Comparison of ENCODE assay signal across 1 cellular context in genomic region chr16:79864032-79864780, GRCh38.
TF ChIP-seq lines count a peak whose summit lies in the region.

No MANE protein-coding gene starts in this region.

TF ChIP-seq in K562, 482 proteins besides CTCF, POLR2A, EP300 and RAD21 (continued from another document and continues in another):
- TF ChIP-seq ZNF785 (CRISPR knock-in tag; IDR thresholded peaks at IDR 0.05) (no peak), CREBBP (IDR thresholded peaks at IDR 0.05; ENCODE audit: low read depth, low read length) (no peak), ZNF79 (CRISPR knock-in tag; IDR thresholded peaks at IDR 0.05; ENCODE audit: low read depth) (no peak), BDP1 (IDR thresholded peaks at IDR 0.05; ENCODE audit: insufficient read depth, insufficient read length) (no peak), ZKSCAN1 (IDR thresholded peaks at IDR 0.05; ENCODE audit: low read depth, low read length) (peak; percentile 71; the same call in 1 of the 2 replicates), NFRKB (IDR thresholded peaks at IDR 0.05; ENCODE audit: low read depth) (peak; percentile 61), IRF1 (CRISPR knock-in tag; IDR thresholded peaks at IDR 0.05; ENCODE audit: borderline replicate concordance) (no peak), KLF10 (CRISPR knock-in tag; IDR thresholded peaks at IDR 0.05) (no peak), HDAC8 (tag; IDR thresholded peaks at IDR 0.05) (no peak), ZNF354B (CRISPR knock-in tag; IDR thresholded peaks at IDR 0.05) (no peak), NR2C2 (CRISPR knock-in tag; IDR thresholded peaks at IDR 0.05) (no peak), NR2C2 (tag; IDR thresholded peaks at IDR 0.05) (peak; percentile 63; the same call in 1 of the 2 replicates), SLC30A9 (CRISPR knock-in tag; IDR thresholded peaks at IDR 0.05) (no peak), ETS2 (tag; IDR thresholded peaks at IDR 0.05; ENCODE audit: borderline replicate concordance, poor library complexity, severe bottlenecking) (no peak), MTA3 (IDR thresholded peaks at IDR 0.05; ENCODE audit: borderline replicate concordance) (no peak), NBN (IDR thresholded peaks at IDR 0.05; ENCODE audit: low read depth) (no peak), HMBOX1 (IDR thresholded peaks at IDR 0.05) (0 out of 2 replicates have a peak, but pooled peaks have one; percentile 3), MYC (IDR thresholded peaks at IDR 0.05; ENCODE audit: low read depth, low read length) (no peak), MYC (CRISPR knock-in tag; IDR thresholded peaks at IDR 0.05; ENCODE audit: borderline replicate concordance, low read depth) (peak; percentile 35; the same call in 1 of the 2 replicates), E2F4 (CRISPR knock-in tag; IDR thresholded peaks at IDR 0.05; ENCODE audit: low read depth) (no peak), CBX1 (IDR thresholded peaks at IDR 0.05; ENCODE audit: low read depth) (no peak), CBX2 (IDR thresholded peaks at IDR 0.05; ENCODE audit: insufficient read depth, low read length, poor library complexity, severe bottlenecking) (no peak), HDAC1 (IDR thresholded peaks at IDR 0.05) (no peak), ZNF41 (CRISPR knock-in tag; conservative IDR thresholded peaks at IDR 0.05) (no peak), SRSF9 (IDR thresholded peaks at IDR 0.05; ENCODE audit: borderline replicate concordance, low read depth, low read length) (no peak)
- TF ChIP-seq, protein P1, sequence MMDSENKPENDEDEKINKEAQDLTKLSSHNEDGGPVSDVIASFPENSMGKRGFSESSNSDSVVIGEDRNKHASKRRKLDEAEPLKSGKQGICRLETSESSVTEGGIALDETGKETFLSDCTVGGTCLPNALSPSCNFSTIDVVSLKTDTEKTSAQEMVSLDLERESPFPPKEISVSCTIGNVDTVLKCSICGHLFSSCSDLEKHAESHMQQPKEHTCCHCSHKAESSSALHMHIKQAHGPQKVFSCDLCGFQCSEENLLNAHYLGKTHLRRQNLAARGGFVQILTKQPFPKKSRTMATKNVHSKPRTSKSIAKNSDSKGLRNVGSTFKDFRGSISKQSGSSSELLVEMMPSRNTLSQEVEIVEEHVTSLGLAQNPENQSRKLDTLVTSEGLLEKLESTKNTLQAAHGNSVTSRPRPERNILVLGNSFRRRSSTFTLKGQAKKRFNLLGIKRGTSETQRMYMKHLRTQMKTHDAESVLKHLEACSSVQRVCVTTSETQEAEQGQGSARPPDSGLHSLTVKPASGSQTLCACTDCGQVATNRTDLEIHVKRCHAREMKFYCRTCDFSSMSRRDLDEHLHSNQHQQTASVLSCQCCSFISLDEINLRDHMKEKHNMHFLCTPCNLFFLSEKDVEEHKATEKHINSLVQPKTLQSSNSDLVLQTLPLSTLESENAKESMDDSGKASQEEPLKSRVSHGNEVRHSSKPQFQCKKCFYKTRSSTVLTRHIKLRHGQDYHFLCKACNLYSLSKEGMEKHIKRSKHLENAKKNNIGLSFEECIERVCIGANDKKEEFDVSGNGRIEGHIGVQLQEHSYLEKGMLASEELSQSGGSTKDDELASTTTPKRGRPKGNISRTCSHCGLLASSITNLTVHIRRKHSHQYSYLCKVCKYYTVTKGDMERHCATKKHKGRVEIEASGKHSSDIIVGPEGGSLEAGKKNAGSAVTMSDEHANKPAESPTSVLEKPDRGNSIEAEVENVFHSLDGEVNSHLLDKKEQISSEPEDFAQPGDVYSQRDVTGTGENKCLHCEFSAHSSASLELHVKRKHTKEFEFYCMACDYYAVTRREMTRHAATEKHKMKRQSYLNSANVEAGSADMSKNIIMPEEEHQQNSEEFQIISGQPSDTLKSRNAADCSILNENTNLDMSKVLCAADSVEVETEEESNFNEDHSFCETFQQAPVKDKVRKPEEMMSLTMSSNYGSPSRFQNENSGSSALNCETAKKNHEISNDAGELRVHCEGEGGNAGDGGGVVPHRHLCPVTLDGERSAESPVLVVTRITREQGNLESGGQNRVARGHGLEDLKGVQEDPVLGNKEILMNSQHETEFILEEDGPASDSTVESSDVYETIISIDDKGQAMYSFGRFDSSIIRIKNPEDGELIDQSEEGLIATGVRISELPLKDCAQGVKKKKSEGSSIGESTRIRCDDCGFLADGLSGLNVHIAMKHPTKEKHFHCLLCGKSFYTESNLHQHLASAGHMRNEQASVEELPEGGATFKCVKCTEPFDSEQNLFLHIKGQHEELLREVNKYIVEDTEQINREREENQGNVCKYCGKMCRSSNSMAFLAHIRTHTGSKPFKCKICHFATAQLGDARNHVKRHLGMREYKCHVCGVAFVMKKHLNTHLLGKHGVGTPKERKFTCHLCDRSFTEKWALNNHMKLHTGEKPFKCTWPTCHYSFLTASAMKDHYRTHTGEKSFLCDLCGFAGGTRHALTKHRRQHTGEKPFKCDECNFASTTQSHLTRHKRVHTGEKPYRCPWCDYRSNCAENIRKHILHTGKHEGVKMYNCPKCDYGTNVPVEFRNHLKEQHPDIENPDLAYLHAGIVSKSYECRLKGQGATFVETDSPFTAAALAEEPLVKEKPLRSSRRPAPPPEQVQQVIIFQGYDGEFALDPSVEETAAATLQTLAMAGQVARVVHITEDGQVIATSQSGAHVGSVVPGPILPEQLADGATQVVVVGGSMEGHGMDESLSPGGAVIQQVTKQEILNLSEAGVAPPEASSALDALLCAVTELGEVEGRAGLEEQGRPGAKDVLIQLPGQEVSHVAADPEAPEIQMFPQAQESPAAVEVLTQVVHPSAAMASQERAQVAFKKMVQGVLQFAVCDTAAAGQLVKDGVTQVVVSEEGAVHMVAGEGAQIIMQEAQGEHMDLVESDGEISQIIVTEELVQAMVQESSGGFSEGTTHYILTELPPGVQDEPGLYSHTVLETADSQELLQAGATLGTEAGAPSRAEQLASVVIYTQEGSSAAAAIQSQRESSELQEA (IDR thresholded peaks at IDR 0.05; ENCODE audit: low read depth): no peak
- TF ChIP-seq, protein P2, sequence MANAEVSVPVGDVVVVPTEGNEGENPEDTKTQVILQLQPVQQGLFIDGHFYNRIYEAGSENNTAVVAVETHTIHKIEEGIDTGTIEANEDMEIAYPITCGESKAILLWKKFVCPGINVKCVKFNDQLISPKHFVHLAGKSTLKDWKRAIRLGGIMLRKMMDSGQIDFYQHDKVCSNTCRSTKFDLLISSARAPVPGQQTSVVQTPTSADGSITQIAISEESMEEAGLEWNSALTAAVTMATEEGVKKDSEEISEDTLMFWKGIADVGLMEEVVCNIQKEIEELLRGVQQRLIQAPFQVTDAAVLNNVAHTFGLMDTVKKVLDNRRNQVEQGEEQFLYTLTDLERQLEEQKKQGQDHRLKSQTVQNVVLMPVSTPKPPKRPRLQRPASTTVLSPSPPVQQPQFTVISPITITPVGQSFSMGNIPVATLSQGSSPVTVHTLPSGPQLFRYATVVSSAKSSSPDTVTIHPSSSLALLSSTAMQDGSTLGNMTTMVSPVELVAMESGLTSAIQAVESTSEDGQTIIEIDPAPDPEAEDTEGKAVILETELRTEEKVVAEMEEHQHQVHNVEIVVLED (CRISPR knock-in tag; IDR thresholded peaks at IDR 0.05): no peak
- TF ChIP-seq, protein P3, sequence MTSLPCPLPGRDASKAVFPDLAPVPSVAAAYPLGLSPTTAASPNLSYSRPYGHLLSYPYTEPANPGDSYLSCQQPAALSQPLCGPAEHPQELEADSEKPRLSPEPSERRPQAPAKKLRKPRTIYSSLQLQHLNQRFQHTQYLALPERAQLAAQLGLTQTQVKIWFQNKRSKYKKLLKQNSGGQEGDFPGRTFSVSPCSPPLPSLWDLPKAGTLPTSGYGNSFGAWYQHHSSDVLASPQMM (CRISPR knock-in tag; IDR thresholded peaks at IDR 0.05): no peak
- TF ChIP-seq, protein P4, sequence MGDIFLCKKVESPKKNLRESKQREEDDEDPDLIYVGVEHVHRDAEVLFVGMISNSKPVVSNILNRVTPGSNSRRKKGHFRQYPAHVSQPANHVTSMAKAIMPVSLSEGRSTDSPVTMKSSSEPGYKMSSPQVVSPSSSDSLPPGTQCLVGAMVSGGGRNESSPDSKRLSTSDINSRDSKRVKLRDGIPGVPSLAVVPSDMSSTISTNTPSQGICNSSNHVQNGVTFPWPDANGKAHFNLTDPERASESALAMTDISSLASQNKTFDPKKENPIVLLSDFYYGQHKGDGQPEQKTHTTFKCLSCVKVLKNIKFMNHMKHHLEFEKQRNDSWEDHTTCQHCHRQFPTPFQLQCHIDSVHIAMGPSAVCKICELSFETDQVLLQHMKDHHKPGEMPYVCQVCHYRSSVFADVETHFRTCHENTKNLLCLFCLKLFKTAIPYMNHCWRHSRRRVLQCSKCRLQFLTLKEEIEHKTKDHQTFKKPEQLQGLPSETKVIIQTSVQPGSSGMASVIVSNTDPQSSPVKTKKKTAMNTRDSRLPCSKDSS (IDR thresholded peaks at IDR 0.05; ENCODE audit: low read depth, partially characterized antibody): no peak
- TF ChIP-seq, protein P5, sequence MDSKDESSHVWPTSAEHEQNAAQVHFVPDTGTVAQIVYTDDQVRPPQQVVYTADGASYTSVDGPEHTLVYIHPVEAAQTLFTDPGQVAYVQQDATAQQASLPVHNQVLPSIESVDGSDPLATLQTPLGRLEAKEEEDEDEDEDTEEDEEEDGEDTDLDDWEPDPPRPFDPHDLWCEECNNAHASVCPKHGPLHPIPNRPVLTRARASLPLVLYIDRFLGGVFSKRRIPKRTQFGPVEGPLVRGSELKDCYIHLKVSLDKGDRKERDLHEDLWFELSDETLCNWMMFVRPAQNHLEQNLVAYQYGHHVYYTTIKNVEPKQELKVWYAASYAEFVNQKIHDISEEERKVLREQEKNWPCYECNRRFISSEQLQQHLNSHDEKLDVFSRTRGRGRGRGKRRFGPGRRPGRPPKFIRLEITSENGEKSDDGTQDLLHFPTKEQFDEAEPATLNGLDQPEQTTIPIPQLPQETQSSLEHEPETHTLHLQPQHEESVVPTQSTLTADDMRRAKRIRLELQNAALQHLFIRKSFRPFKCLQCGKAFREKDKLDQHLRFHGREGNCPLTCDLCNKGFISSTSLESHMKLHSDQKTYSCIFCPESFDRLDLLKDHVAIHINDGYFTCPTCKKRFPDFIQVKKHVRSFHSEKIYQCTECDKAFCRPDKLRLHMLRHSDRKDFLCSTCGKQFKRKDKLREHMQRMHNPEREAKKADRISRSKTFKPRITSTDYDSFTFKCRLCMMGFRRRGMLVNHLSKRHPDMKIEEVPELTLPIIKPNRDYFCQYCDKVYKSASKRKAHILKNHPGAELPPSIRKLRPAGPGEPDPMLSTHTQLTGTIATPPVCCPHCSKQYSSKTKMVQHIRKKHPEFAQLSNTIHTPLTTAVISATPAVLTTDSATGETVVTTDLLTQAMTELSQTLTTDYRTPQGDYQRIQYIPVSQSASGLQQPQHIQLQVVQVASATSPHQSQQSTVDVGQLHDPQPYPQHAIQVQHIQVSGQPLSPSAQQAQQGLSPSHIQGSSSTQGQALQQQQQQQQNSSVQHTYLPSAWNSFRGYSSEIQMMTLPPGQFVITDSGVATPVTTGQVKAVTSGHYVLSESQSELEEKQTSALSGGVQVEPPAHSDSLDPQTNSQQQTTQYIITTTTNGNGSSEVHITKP (IDR thresholded peaks at IDR 0.05; ENCODE audit: partially characterized antibody): no peak
- TF ChIP-seq, protein P6, sequence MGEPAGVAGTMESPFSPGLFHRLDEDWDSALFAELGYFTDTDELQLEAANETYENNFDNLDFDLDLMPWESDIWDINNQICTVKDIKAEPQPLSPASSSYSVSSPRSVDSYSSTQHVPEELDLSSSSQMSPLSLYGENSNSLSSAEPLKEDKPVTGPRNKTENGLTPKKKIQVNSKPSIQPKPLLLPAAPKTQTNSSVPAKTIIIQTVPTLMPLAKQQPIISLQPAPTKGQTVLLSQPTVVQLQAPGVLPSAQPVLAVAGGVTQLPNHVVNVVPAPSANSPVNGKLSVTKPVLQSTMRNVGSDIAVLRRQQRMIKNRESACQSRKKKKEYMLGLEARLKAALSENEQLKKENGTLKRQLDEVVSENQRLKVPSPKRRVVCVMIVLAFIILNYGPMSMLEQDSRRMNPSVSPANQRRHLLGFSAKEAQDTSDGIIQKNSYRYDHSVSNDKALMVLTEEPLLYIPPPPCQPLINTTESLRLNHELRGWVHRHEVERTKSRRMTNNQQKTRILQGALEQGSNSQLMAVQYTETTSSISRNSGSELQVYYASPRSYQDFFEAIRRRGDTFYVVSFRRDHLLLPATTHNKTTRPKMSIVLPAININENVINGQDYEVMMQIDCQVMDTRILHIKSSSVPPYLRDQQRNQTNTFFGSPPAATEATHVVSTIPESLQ (CRISPR knock-in tag; IDR thresholded peaks at IDR 0.05): no peak
